In the genomic region with DNA sequence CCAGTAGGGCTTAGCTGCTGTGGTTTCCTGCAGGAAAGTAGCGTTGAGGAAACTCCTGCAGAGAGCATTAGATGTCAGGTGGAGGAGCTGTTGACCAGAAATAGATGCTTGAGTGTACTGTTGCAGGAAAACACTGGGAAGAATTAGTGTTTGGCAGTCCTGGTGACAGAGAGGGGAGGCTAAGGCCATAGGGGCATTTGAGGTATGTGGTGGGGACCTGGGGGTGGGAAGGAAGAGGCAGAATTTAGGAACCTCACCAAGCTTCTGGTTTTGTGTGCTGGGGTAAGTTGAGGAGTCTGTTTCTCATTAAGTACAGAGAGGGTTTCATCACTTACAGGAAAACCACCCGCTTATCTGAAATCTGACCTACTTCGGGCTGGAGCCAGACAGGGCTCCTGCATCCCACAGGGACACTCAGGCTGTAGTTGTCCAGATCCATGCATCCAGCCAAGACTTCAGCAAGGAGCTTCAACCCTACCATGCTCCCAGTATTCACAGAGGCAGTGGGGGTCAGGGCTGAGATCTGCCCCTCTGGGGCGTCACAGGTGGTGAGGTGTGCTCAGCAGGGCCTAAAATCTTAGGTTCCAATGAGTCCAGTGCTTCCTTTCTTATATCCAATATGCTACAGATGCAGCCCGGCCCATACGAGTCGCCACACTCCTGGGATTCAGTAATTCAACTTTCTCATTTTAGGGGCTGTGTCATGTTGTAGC, we compare ENCODE assay signal across 11 cellular contexts. TPM values are rescaled to one million over a fixed set of nuclear protein-coding genes. Genes with fewer than 3 reads are reported as not detected.
DNase-seq lines count a peak whose midpoint lies in the region; ATAC-seq and TF ChIP-seq lines count a peak whose summit lies in the region.
"Had no signal": no experiment of that assay in that cellular context is flagged by ENCODE, and none has a peak within 500 bp of the region (broad histone marks: within the 10 kb centered on the region; RNA-seq: fewer than 3 reads in every experiment).

No MANE protein-coding gene starts in this region.

- no peaks in the 10 kb centered on the region for H3K9me3 ChIP-seq in PC-3 (ENCODE audit: low read length)
- no peaks in the 10 kb centered on the region for H3K9me3 ChIP-seq in psoas muscle
- H3K9me3 ChIP-seq: tibial nerve had no signal

- no peak overlapping the region for H3K9ac ChIP-seq in PC-3 (ENCODE audit: low read length)
- H3K9ac ChIP-seq: KMS-11 had no signal

- H3K4me1 ChIP-seq in PC-3 (ENCODE audit: insufficient read depth, low read length) (peaks cover 10% of the 10 kb centered on the region), psoas muscle (peaks cover 49% of the 10 kb centered on the region)

- H4K20me1 ChIP-seq in PC-3 (ENCODE audit: low read length): no peaks in the 10 kb centered on the region

- H2AFZ ChIP-seq in PC-3 (ENCODE audit: low read length): no peak overlapping the region

- 35 to 48% (median 40%) methylated on average over 7 of the region's 7 CpGs for WGBS in psoas muscle, 3 donors

- TF ChIP-seq CTCF in PC-3 (conservative IDR thresholded peaks at IDR 0.05; ENCODE audit: low read depth, low read length) (0 out of 2 replicates have a peak, but pooled peaks have one; percentile 17), choroid plexus epithelial cell (conservative IDR thresholded peaks at IDR 0.05; ENCODE audit: low read depth, low read length) (peak; percentile 56), psoas muscle (IDR thresholded peaks at IDR 0.05) (peak; percentile 24)

- H3K79me2 ChIP-seq in PC-3 (ENCODE audit: low read length): no peaks in the 10 kb centered on the region

- H3F3A ChIP-seq in PC-3 (ENCODE audit: low read length, unreplicated experiment): no peaks in the 10 kb centered on the region

- H3K27ac ChIP-seq in PC-3 (ENCODE audit: low read length): no peak overlapping the region
- peak overlapping the region; percentile 57 for H3K27ac ChIP-seq in psoas muscle
- H3K27ac ChIP-seq: KMS-11, tibial nerve had no signal

- H3K9me2 ChIP-seq in PC-3 (replicated peaks; ENCODE audit: low read length): no peaks in the 10 kb centered on the region

- H3K36me3 ChIP-seq in PC-3 (ENCODE audit: low read depth, low read length) (peaks cover 48% of the 10 kb centered on the region), psoas muscle (ENCODE audit: insufficient read depth in 1 of 2, low read depth in 1 of 2) (peaks cover 6 to 47% of the 10 kb centered on the region in 2 donors)

- peak; percentile 24 to 50 for DNase-seq in NCI-H524 (lab: John Stamatoyannopoulos, UW)
- no peak for DNase-seq in NCI-H524 treated with DMSO at 0.1 percent for 48 hours (lab: John Stamatoyannopoulos, UW)
- no peak for DNase-seq in PC-3
- DNase-seq in choroid plexus epithelial cell (ENCODE audit: low read depth): peak; percentile 85
- DNase-seq in psoas muscle: peak in 1 of 2 donors; percentile 41
- DNase-seq in epidermal melanocyte (ENCODE audit: insufficient read length, low spot score): no peak
- DNase-seq: AML-193 had no signal

- intact Hi-C loops in PC-3 (cut with micrococcal nuclease): no loop called here
- intact Hi-C loops in psoas muscle (cut with DNase I): no loop called here

- POLR2A ChIA-PET in PC-3 (lab: Charles Lee; ENCODE audit: unreplicated experiment): no interaction called here

- ATAC-seq in PC-3 (no peak), psoas muscle (peak; percentile 49 to 72 (median 62)), HG03354 (IDR thresholded peaks at IDR 0.05; ENCODE audit: poor library complexity, severe bottlenecking, unreplicated experiment) (no peak), HG02759 (IDR thresholded peaks at IDR 0.05; ENCODE audit: unreplicated experiment) (no peak)

- H3K4me2 ChIP-seq in PC-3 (ENCODE audit: low read length): no peak overlapping the region
- H3K4me2 ChIP-seq: KMS-11 had no signal

- H3K4me3 ChIP-seq in PC-3 (ENCODE audit: low read length) (no peak overlapping the region), choroid plexus epithelial cell (ENCODE audit: low read depth, low read length) (no peak overlapping the region), psoas muscle (no peak overlapping the region)
- H3K4me3 ChIP-seq: tibial nerve had no signal

- H3K27me3 ChIP-seq in PC-3 (ENCODE audit: low read length) (no peaks in the 10 kb centered on the region), psoas muscle (ENCODE audit: insufficient read depth in 3 of 3, low read length in 2 of 3) (no peaks in the 10 kb centered on the region)
- H3K27me3 ChIP-seq: tibial nerve had no signal

- CTCF ChIA-PET in PC-3 (lab: Charles Lee): interaction anchor here (1.1 kb wide), 1 partner anchor 58 kb away, joined by 4 read pairs; no protein-coding TSS in a partner anchor

- no TSS peak for BruUV-seq in PC-3 (replicated peaks; lab: Mats Ljungman, UMichigan)

RNA-seq across cellular contexts. Expression of a gene that starts 15.1 kb away (rescaled TPM):
- total RNA-seq in PC-3 (2014; rRNA removed) (6.9 and 7.8 TPM in 2 replicates), psoas muscle (under 1 TPM; 0.37 to 0.82 (median 0.60) TPM)
- under 1 TPM in 2 of 3 donors, not detected in 1; 0.25 to 0.26 TPM for polyA plus RNA-seq in psoas muscle

RNA-seq across cellular contexts. Expression of a gene that starts 34.2 kb away (rescaled TPM):
- total RNA-seq in PC-3 (2014; rRNA removed) (103 TPM in 2 replicates), psoas muscle (10 to 100 TPM; 43.7 to 69.3 (median 64.0) TPM)
- 100 to 1,000 TPM in 1 of 3 donors, 10 to 100 TPM in 2; 46.8 to 107 (median 72.0) TPM for polyA plus RNA-seq in psoas muscle

RNA-seq across cellular contexts. Expression of a gene that starts 50.1 kb away (rescaled TPM):
- 586 and 1,030 TPM in 2 replicates for total RNA-seq in PC-3 (2014; rRNA removed)
- 100 to 1,000 TPM; 164 to 240 (median 208) TPM for total RNA-seq in psoas muscle
- 100 to 1,000 TPM; 161 to 367 (median 163) TPM for polyA plus RNA-seq in psoas muscle

RNA-seq across cellular contexts. Expression of a gene that starts 57.4 kb away (rescaled TPM):
- total RNA-seq in PC-3 (2014; rRNA removed) (not detected in 2 replicates), psoas muscle (under 1 TPM in 1 of 4 donors, not detected in 3; 0.07 TPM)
- polyA plus RNA-seq in psoas muscle: under 1 TPM in 1 of 3 donors, not detected in 2; under 0.01 TPM

RNA-seq across cellular contexts. Expression of a gene that starts 59.1 kb away (rescaled TPM):
- total RNA-seq in PC-3 (2014; rRNA removed) (0.15 and 0.40 TPM in 2 replicates), psoas muscle (under 1 TPM; 0.16 to 0.92 (median 0.44) TPM)
- under 1 TPM; 0.07 to 0.65 (median 0.58) TPM for polyA plus RNA-seq in psoas muscle

Comparison
In these comparisons a context has a peak if more than half of its experiments do, and no peak if none do; other contexts are left out.
1. DNase-seq: peak in NCI-H524 (2 of 2) and choroid plexus epithelial cell (single experiment); none in NCI-H524 treated with DMSO at 0.1 percent for 48 hours (single experiment), PC-3 (single experiment) and epidermal melanocyte (single experiment).
2. ATAC-seq: peak in psoas muscle (4 of 4); none in PC-3 (single experiment), HG03354 (single experiment) and HG02759 (single experiment).
3. Peak in every context shown above with its lines, with median percentiles within 50 percentile points of each other: CTCF ChIP-seq.